Comparison of ENCODE assay signal across 19 cellular contexts in genomic region chr15:72207576-72208085, GRCh38. TPM values are rescaled to one million over a fixed set of nuclear protein-coding genes. Genes with fewer than 3 reads are reported as not detected.
A peak's percentile ranks its signal among the peaks of the same experiment; 100 is the strongest.
DNase-seq lines count a peak whose midpoint lies in the region; ATAC-seq and TF ChIP-seq lines count a peak whose summit lies in the region.
"Had no signal": no experiment of that assay in that cellular context is flagged by ENCODE, and none has a peak within 500 bp of the region (broad histone marks: within the 10 kb centered on the region; RNA-seq: fewer than 3 reads in every experiment).

No MANE protein-coding gene starts in this region.

- DNase-seq in cardiac septum (ENCODE audit: low spot score) = peak; percentile 39
- no peak for DNase-seq in heart right ventricle
- no peak for DNase-seq in KBM-7
- no peak for DNase-seq in NCI-H1105 (lab: John Stamatoyannopoulos, UW)
- no peak for DNase-seq in stimulated activated CD4-positive, alpha-beta T cell treated with anti-CD3 and anti-CD28 coated beads, Interleukin-15, amount 100 ng/mL, for 24 hours
- DNase-seq: BE2C; CD4-positive, alpha-beta memory T cell; DMS79 treated with DMSO at 0.1 percent for 48 hours; HCEC 1CT; NCI-H1092; NCI-H2081 treated with DMSO at 0.1 percent for 48 hours; NCI-H2227 treated with DMSO at 0.1 percent for 48 hours; NCI-H524 had no signal

- no peak for ATAC-seq in heart right ventricle
- ATAC-seq in activated T-helper 17 cell treated with anti-CD3 and anti-CD28 coated beads, Interleukin-2, amount 50 U/mL, for 72 hours (replicated peaks) = no peak
- ATAC-seq: Right ventricle myocardium inferior had no signal

- peaks cover 4% of the 10 kb centered on the region for H3K36me3 Mint-ChIP-seq in IgD-negative memory B cell
- peaks cover 100% of the 10 kb centered on the region for H3K36me3 Mint-ChIP-seq in activated T-helper 17 cell treated with anti-CD3 and anti-CD28 coated beads, Interleukin-2, amount 50 U/mL, for 72 hours (ENCODE audit: low read depth)

- H3K27me3 ChIP-seq in heart right ventricle = no peaks in the 10 kb centered on the region
- H3K27me3 ChIP-seq: BE2C had no signal

- H3K4me3 ChIP-seq in heart right ventricle = no peak overlapping the region
- H3K4me3 ChIP-seq: SK-N-MC had no signal

- no peak overlapping the region for H3K4me3 Mint-ChIP-seq in IgD-negative memory B cell
- H3K4me3 Mint-ChIP-seq in activated T-helper 17 cell treated with anti-CD3 and anti-CD28 coated beads, Interleukin-2, amount 50 U/mL, for 72 hours = no peak overlapping the region
- H3K4me3 Mint-ChIP-seq: CD4-positive, alpha-beta memory T cell had no signal

- no peaks in the 10 kb centered on the region for H3K27me3 Mint-ChIP-seq in IgD-negative memory B cell
- H3K27me3 Mint-ChIP-seq in activated T-helper 17 cell treated with anti-CD3 and anti-CD28 coated beads, Interleukin-2, amount 50 U/mL, for 72 hours = no peaks in the 10 kb centered on the region
- H3K27me3 Mint-ChIP-seq: CD4-positive, alpha-beta memory T cell had no signal

- peaks cover 9 to 28% (median 20%) of the 10 kb centered on the region in 9 donors for H3K4me1 ChIP-seq in heart right ventricle

- intact Hi-C loops in cardiac septum (cut with DNase I) = no loop called here
- intact Hi-C loops in heart right ventricle (cut with DNase I) = loop anchor here in 2 of 10 donors (10.0 kb wide), 1 partner anchor 67 kb away; the partner anchor contains the start of gene PARP6 (in 2 of the 2)

- H3K36me3 ChIP-seq in heart right ventricle = peaks cover 9 to 100% (median 93%) of the 10 kb centered on the region in 9 donors

- H3K9me3 ChIP-seq in heart right ventricle = no peaks in the 10 kb centered on the region
- H3K9me3 ChIP-seq: BE2C had no signal

- no peaks in the 10 kb centered on the region for H3K9me3 Mint-ChIP-seq in IgD-negative memory B cell
- no peaks in the 10 kb centered on the region for H3K9me3 Mint-ChIP-seq in activated T-helper 17 cell treated with anti-CD3 and anti-CD28 coated beads, Interleukin-2, amount 50 U/mL, for 72 hours
- H3K9me3 Mint-ChIP-seq: CD4-positive, alpha-beta memory T cell had no signal

- peaks cover 0 to 3% (median 0%) of the 10 kb centered on the region in 3 donors for H3K4me1 Mint-ChIP-seq in IgD-negative memory B cell
- peaks cover 32% of the 10 kb centered on the region for H3K4me1 Mint-ChIP-seq in activated T-helper 17 cell treated with anti-CD3 and anti-CD28 coated beads, Interleukin-2, amount 50 U/mL, for 72 hours

- no peak for TF ChIP-seq CTCF in heart right ventricle (IDR thresholded peaks at IDR 0.05)

- in situ Hi-C loops in KBM-7 (cut with MboI; ENCODE audit: low pct_unique_long_range_greater_than_20kb, low sequenced_read_pairs) = no loop called here

- no peak overlapping the region for H3K27ac ChIP-seq in heart right ventricle
- H3K27ac ChIP-seq: HL-60, SK-N-MC had no signal

- peak overlapping the region in 2 of 3 donors; percentile 57 to 85 for H3K27ac Mint-ChIP-seq in IgD-negative memory B cell
- peak overlapping the region; percentile 6 for H3K27ac Mint-ChIP-seq in activated T-helper 17 cell treated with anti-CD3 and anti-CD28 coated beads, Interleukin-2, amount 50 U/mL, for 72 hours

RNA-seq across cellular contexts. Expression of gene GRAMD2A, which starts 10.0 kb away (rescaled TPM):
- not detected for total RNA-seq in cardiac septum
- under 1 TPM in 1 of 10 donors, not detected in 9; 0.20 TPM for total RNA-seq in heart right ventricle
- polyA plus RNA-seq in heart right ventricle = under 1 TPM in 1 of 2 donors, not detected in 1; 0.06 TPM
- not detected for polyA plus RNA-seq in IgD-negative memory B cell
- under 1 TPM in 1 of 2 donors, not detected in 1; 0.50 TPM for total RNA-seq in activated T-helper 17 cell treated with anti-CD3 and anti-CD28 coated beads, Interleukin-2, amount 50 U/mL, for 72 hours
- total RNA-seq: CD4-positive, alpha-beta memory T cell; G401; Right ventricle myocardium inferior had no signal
- polyA plus RNA-seq: CD4-positive, alpha-beta memory T cell had no signal

RNA-seq across cellular contexts. Expression of gene PKM, which starts 23.4 kb away (rescaled TPM):
- total RNA-seq in cardiac septum = 984 TPM
- 1,000 to 10,000 TPM in 6 of 10 donors, 100 to 1,000 TPM in 4; 851 to 1,508 (median 1,153) TPM for total RNA-seq in heart right ventricle
- 100 to 1,000 TPM; 549 to 755 TPM for polyA plus RNA-seq in heart right ventricle
- polyA plus RNA-seq in IgD-negative memory B cell = 360 TPM
- total RNA-seq in activated T-helper 17 cell treated with anti-CD3 and anti-CD28 coated beads, Interleukin-2, amount 50 U/mL, for 72 hours = 1,000 to 10,000 TPM; 2,571 to 3,146 TPM
